Comparison of ENCODE assay signal across 8 cellular contexts in the genomic region with DNA sequence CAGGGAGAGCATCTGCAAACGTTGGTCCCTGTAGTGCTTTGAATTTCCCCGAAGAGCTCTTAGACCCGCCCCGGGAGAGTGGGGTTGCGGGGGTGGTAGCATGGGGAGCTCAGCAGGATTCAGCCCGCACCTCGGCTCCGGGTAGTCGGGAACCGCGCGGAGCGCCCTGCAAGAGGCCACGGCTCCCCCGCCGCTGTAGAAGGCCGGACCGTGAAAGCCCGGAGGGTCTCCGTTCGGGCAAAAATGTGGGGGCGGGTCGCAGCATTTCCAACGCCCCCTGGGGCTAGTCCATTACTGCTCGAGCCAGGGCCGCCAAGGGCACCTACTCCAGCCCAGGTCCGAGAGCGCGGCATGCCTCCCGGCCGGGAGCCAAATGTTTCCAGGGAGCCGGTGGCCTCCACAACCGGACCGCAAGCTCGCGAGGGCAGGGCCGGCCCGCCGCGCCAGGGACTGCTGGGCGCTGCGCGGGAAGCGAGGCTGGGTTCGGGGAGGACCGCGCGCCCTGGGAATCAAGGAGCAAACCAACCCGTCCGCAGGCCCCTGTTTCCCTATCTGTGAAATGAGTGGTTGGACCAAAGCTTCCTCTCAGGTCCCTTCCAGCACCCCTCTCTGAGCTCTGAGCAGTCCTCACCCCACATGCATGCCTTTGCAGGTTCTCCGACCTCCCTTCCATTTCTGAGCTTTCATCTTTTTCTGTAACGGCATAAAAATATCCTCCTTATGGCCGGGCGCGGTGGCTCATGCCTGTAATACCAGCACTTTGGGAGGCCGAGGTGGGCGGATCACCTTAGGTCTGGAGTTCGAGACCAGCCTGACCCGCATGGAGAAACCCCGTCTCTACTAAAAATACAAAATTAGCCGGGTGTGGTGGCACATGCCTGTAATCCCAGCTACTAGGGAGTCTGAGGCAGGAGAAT. TPM values are rescaled to one million over a fixed set of nuclear protein-coding genes. Genes with fewer than 3 reads are reported as not detected.
DNase-seq lines count a peak whose midpoint lies in the region; ATAC-seq, FAIRE-seq and TF ChIP-seq lines count a peak whose summit lies in the region.

No MANE protein-coding gene starts in this region.

- peaks cover 4% of the 10 kb centered on the region for H3F3A ChIP-seq in PC-3 (ENCODE audit: low read length, unreplicated experiment)

- H3K27ac ChIP-seq in A549 (peak overlapping the region; percentile 88 to 95), PC-3 (ENCODE audit: low read length) (peak overlapping the region; percentile 98), K562 (ENCODE audit: extremely low read depth, low read depth, low read length) (peak overlapping the region; percentile 88), sigmoid colon (peak overlapping the region; percentile 88 to 91 (median 90))

- CTCF ChIA-PET in A549 (lab: Yijun Ruan, JAX) (interaction anchor here (0.6 to 19.4 kb wide), 24 partner anchors 8 to 408 kb away, joined by 3 to 207 read pairs (median 5); partner anchors contain the start of gene SRP9), PC-3 (lab: Charles Lee) (interaction anchor here (1.2 to 1.6 kb wide), 2 partner anchors 12 to 17 kb away, joined by 7 to 9 read pairs; no protein-coding TSS in a partner anchor), K562 (lab: Yijun Ruan, JAX; ENCODE audit: low intra/inter-chr PET ratio) (interaction anchor here (0.6 kb wide), 1 partner anchor 18 kb away, joined by 4 read pairs; no protein-coding TSS in a partner anchor)

- H3K4me3 ChIP-seq in A549 (peak overlapping the region; percentile 86), PC-3 (ENCODE audit: low read length) (peak overlapping the region; percentile 96), K562 (peak overlapping the region; percentile 87), iPS-11a (ENCODE audit: low read depth, low read length) (peak overlapping the region; percentile 79), sigmoid colon (peak overlapping the region; percentile 91 to 98 (median 94))

- peaks cover 6% of the 10 kb centered on the region for H3K9me1 ChIP-seq in K562 (ENCODE audit: control insufficient read depth, insufficient read depth, low read length)

- 6% methylated on average over 48 of the region's 61 CpGs for WGBS in A549 (ENCODE audit: missing lambda C conversion rate)
- 19% methylated on average over 60 of the region's 61 CpGs for WGBS in K562 (ENCODE audit: insufficient coverage, low coverage, missing lambda C conversion rate)
- WGBS in sigmoid colon, 2 donors: 1 to 5% methylated on average over 61 of the region's 61 CpGs

- no peak for TF ChIP-seq RAD21 in A549 (conservative IDR thresholded peaks at IDR 0.05 in 1 of 2, IDR thresholded peaks at IDR 0.05 in 1 of 2)
- TF ChIP-seq RAD21 in K562 (CRISPR knock-in tag; conservative IDR thresholded peaks at IDR 0.05 in 1 of 2, IDR thresholded peaks at IDR 0.05 in 1 of 2): no peak

- no peaks in the 10 kb centered on the region for H3K9me2 ChIP-seq in PC-3 (replicated peaks; ENCODE audit: low read length)

- intact Hi-C loops in PC-3 (cut with micrococcal nuclease): loop anchor here (2.0 to 5.0 kb wide), 2 partner anchors 38 to 106 kb away; partner anchors contain the start of gene SRP9
- intact Hi-C loops in K562 (cut with micrococcal nuclease): loop anchor here (2.0 to 5.0 kb wide), 3 partner anchors 42 to 239 kb away; partner anchors contain the start of gene PYCR2
- intact Hi-C loops in sigmoid colon (cut with DNase I): loop anchor here (2.0 to 5.0 kb wide), 4 partner anchors 28 to 94 kb away; partner anchors contain the start of genes EPHX1 and PYCR2

- H3K9ac ChIP-seq in PC-3 (ENCODE audit: low read length) (peak overlapping the region; percentile 97), K562 (ENCODE audit: insufficient read depth in 1 of 2, low read depth in 2 of 2, low read length in 2 of 2) (peak overlapping the region; percentile 92 to 97)

- H4K20me1 ChIP-seq in PC-3 (ENCODE audit: low read length) (peaks cover 14% of the 10 kb centered on the region; the same call in 1 of the 2 replicates), K562 (replicated peaks; ENCODE audit: control insufficient read depth, insufficient read depth, low read length) (peaks cover 17% of the 10 kb centered on the region; the same call in 1 of the 2 replicates)

- FAIRE-seq in A549 (lab: Jason Lieb, UNC): no peak
- FAIRE-seq in K562 (lab: Jason Lieb, UNC): peak; percentile 11

- H3K9me3 ChIP-seq in A549 (no peaks in the 10 kb centered on the region), PC-3 (ENCODE audit: low read length) (no peaks in the 10 kb centered on the region), K562 (replicated peaks; ENCODE audit: control insufficient read depth, insufficient read depth, low read depth, low read length) (no peaks in the 10 kb centered on the region), sigmoid colon (no peaks in the 10 kb centered on the region)

- TF ChIP-seq CTCF in A549 (IDR thresholded peaks at IDR 0.05) (no peak), PC-3 (conservative IDR thresholded peaks at IDR 0.05; ENCODE audit: low read depth, low read length) (no peak), K562 (IDR thresholded peaks at IDR 0.05 in 2 of 3, conservative IDR thresholded peaks at IDR 0.05 in 1 of 3; ENCODE audit: insufficient read depth in 2 of 3, low read depth in 1 of 3, low read length in 3 of 3) (0 out of 6 replicates have a peak, but pooled peaks of 1 of the 3 experiments have one; percentile 6), sigmoid colon (IDR thresholded peaks at IDR 0.05) (peak in 1 of 4 experiments; percentile 12)

- peak overlapping the region; percentile 77 for H2AFZ ChIP-seq in PC-3 (ENCODE audit: low read length)
- peak overlapping the region; percentile 88 for H2AFZ ChIP-seq in K562 (ENCODE audit: low read depth, low read length)

- TF ChIP-seq EP300 in A549 (IDR thresholded peaks at IDR 0.05) (no peak), K562 (IDR thresholded peaks at IDR 0.05; ENCODE audit: low read length) (no peak), sigmoid colon (IDR thresholded peaks at IDR 0.05) (no peak)

- peak overlapping the region; percentile 98 for H3K4me2 ChIP-seq in A549
- H3K4me2 ChIP-seq in PC-3 (ENCODE audit: low read length): peak overlapping the region; percentile 93
- H3K4me2 ChIP-seq in K562 (ENCODE audit: insufficient read depth, low read length): peak overlapping the region; percentile 97

- H3K79me2 ChIP-seq in PC-3 (ENCODE audit: low read length) (peaks cover 51% of the 10 kb centered on the region), K562 (ENCODE audit: control insufficient read depth, insufficient read depth, low read length) (peaks cover 48% of the 10 kb centered on the region)

- DNase-seq in A549 (ENCODE audit: low read depth in 1 of 2, low spot score in 1 of 2) (peak; percentile 59 to 60), PC-3 (peak; percentile 59), K562 (ENCODE audit: extremely low read depth in 1 of 4, low spot score in 3 of 4) (peak; percentile 64 to 80 (median 72)), sigmoid colon (peak; percentile 81), NCI-H2029 (lab: John Stamatoyannopoulos, UW) (no peak)

- TF ChIP-seq POLR2A in A549 (IDR thresholded peaks at IDR 0.05; ENCODE audit: low read length) (no peak; the same call in 1 of the 2 replicates), K562 (conservative IDR thresholded peaks at IDR 0.05) (no peak; the same call in 1 of the 2 replicates), sigmoid colon (IDR thresholded peaks at IDR 0.05) (no peak)

- ATAC-seq in A549 (peak; percentile 56 to 72), GM18867 (IDR thresholded peaks at IDR 0.05; ENCODE audit: unreplicated experiment) (peak; percentile 35), HG03066 (IDR thresholded peaks at IDR 0.05; ENCODE audit: low read depth, unreplicated experiment) (peak; percentile 27), PC-3 (peak; percentile 10), K562 (peak; percentile 63)

- in situ Hi-C loops in K562 (cut with MboI): no loop called here

- POLR2A ChIA-PET in A549 (lab: Yijun Ruan, JAX): interaction anchor here (0.9 to 3.4 kb wide), 8 partner anchors 12 to 375 kb away, joined by 3 to 27 read pairs (median 4); partner anchors contain the start of genes EPHX1, H3-3A, PYCR2 and SRP9
- POLR2A ChIA-PET in PC-3 (lab: Charles Lee; ENCODE audit: unreplicated experiment): interaction anchor here (0.6 to 1.8 kb wide), 6 partner anchors 11 to 223 kb away, joined by 3 to 14 read pairs (median 6); partner anchors contain the start of gene PYCR2
- POLR2A ChIA-PET in K562 (lab: Yijun Ruan, JAX): interaction anchor here (0.6 to 4.1 kb wide), 20 partner anchors 12 to 457 kb away, joined by 3 to 37 read pairs (median 4); partner anchors contain the start of gene SDE2

- no peaks in the 10 kb centered on the region for H3K27me3 ChIP-seq in PC-3 (ENCODE audit: low read length)
- H3K27me3 ChIP-seq in K562 (ENCODE audit: control insufficient read depth in 2 of 2, insufficient read depth in 2 of 2, low read length in 2 of 2): no peaks in the 10 kb centered on the region
- no peaks in the 10 kb centered on the region for H3K27me3 ChIP-seq in sigmoid colon

- H3K36me3 ChIP-seq in PC-3 (ENCODE audit: low read depth, low read length) (peaks cover 6% of the 10 kb centered on the region; the same call in 1 of the 2 replicates), K562 (ENCODE audit: control insufficient read depth, insufficient read depth, low read length) (peaks cover 26% of the 10 kb centered on the region; the same call in 1 of the 3 replicates), sigmoid colon (no peaks in the 10 kb centered on the region)

- BruUV-seq in PC-3 (replicated peaks; lab: Mats Ljungman, UMichigan) (no TSS peak), K562 (replicated peaks; lab: Mats Ljungman, UMichigan) (TSS peak; percentile 82)

- H3K4me1 ChIP-seq in A549 (peaks cover 33% of the 10 kb centered on the region), PC-3 (ENCODE audit: insufficient read depth, low read length) (peaks cover 58% of the 10 kb centered on the region), K562 (replicated peaks in 1 of 2; ENCODE audit: control insufficient read depth in 2 of 2, insufficient read depth in 2 of 2, low read length in 2 of 2) (peaks cover 23 to 58% of the 10 kb centered on the region in 2 experiments; a peak in 4 of 5 replicates), sigmoid colon (peaks cover 0 to 49% (median 41%) of the 10 kb centered on the region in 4 donors)

RNA-seq across cellular contexts. Expression of gene TMEM63A, which starts 0.8 kb away (rescaled TPM):
- 9.5 and 12.4 TPM in 2 replicates for polyA plus RNA-seq in A549 (2011; rRNA removed)
- polyA plus RNA-seq in A549 (2012; cell fraction: cytosol; rRNA removed): 6.0 and 7.3 TPM in 2 replicates
- 45.6 and 50.6 TPM in 2 replicates for polyA plus RNA-seq in A549 (2012; cell fraction: nucleus; rRNA removed)
- 6.9 to 7.5 TPM (median 7.4 TPM) in 3 replicates for polyA plus RNA-seq in A549 (2017; fragmentation: RNase III; extraction: RNeasy Plus Mini Kit Qiagen cat#74134 plus additional on column Dnase treatment)
- polyA minus RNA-seq in A549 (2011; rRNA and poly(A)+ RNA removed): 16.4 and 25.5 TPM in 2 replicates
- total RNA-seq in PC-3 (2014; rRNA removed): 47.5 and 59.3 TPM in 2 replicates
- 420 and 854 TPM in 2 replicates for total RNA-seq in K562 (2011; cell fraction: chromatin; rRNA removed; ENCODE audit: low replicate concordance)
- total RNA-seq in K562 (2011; cell fraction: nucleolus; rRNA removed): 362 and 382 TPM in 2 replicates
- 379 and 427 TPM in 2 replicates for total RNA-seq in K562 (2011; cell fraction: nucleoplasm; rRNA removed)
- 17.5 and 21.2 TPM in 2 replicates for total RNA-seq in K562 (2014; rRNA removed)
- 17.2 and 17.6 TPM in 2 replicates for total RNA-seq in K562 (2014; rRNA removed; fragmentation: Illumina TruSeq; extraction: Trizol)
- total RNA-seq in K562 (2015; rRNA removed; fragmentation: Illumina TruSeq; extraction: Trizol): 16.2 and 17.5 TPM in 2 replicates
- total RNA-seq in K562 (2021): 48.5 and 54.6 TPM in 2 replicates
- 39.2 and 70.5 TPM in 2 replicates for polyA plus RNA-seq in K562 (2011; rRNA removed)
- polyA plus RNA-seq in K562 (2011; cell fraction: cytosol; rRNA removed): 23.7 and 25.8 TPM in 2 replicates
- 496 and 545 TPM in 2 replicates for polyA plus RNA-seq in K562 (2011; cell fraction: nucleus; rRNA removed)
- polyA plus RNA-seq in K562 (2012): 27.0 and 59.7 TPM in 2 replicates
- 37.7 and 39.0 TPM in 2 replicates for polyA plus RNA-seq in K562 (2014; fragmentation: Illumina TruSeq; extraction: Trizol)
- polyA plus RNA-seq in K562 (2014; fragmentation: Nextera tagmentation; extraction: Ambion mirVana): 1 to 10 TPM; 2.0 to 2.8 TPM
- 30.5 and 32.4 TPM in 2 replicates for polyA plus RNA-seq in K562 (2014; rRNA removed)
- 57.7 and 57.8 TPM in 2 replicates for polyA minus RNA-seq in K562 (2011; rRNA and poly(A)+ RNA removed)
- polyA minus RNA-seq in K562 (2011; cell fraction: cytosol; rRNA and poly(A)+ RNA removed): 16.8 and 28.1 TPM in 2 replicates
- polyA minus RNA-seq in K562 (2011; cell fraction: nucleus; rRNA and poly(A)+ RNA removed): 118 and 144 TPM in 2 replicates
- total RNA-seq in sigmoid colon: 10 to 100 TPM; 25.3 to 94.4 (median 36.9) TPM
- 100 to 1,000 TPM in 1 of 3 donors, 1 to 10 TPM in 2; 3.0 to 103 (median 5.5) TPM for polyA plus RNA-seq in sigmoid colon

RNA-seq across cellular contexts. Expression of gene LEFTY1, which starts 6.0 kb away (rescaled TPM):
- polyA plus RNA-seq in A549 (2011; rRNA removed) (0.93 and 1.00 TPM in 2 replicates), A549 (2017; fragmentation: RNase III; extraction: RNeasy Plus Mini Kit Qiagen cat#74134 plus additional on column Dnase treatment) (0.10 to 0.32 TPM (median 0.24 TPM) in 3 replicates), K562 (2011; rRNA removed) (0.09 and 0.21 TPM in 2 replicates), K562 (2014; fragmentation: Illumina TruSeq; extraction: Trizol) (0.15 TPM in 1 of 2 replicates, not detected in the other), K562 (2014; fragmentation: Nextera tagmentation; extraction: Ambion mirVana) (not detected), K562 (2014; rRNA removed) (0.13 TPM in 1 of 2 replicates, not detected in the other), sigmoid colon (100 to 1,000 TPM in 1 of 3 donors, 10 to 100 TPM in 2; 14.4 to 120 (median 46.2) TPM)
- 0.30 and 0.34 TPM in 2 replicates for polyA plus RNA-seq in A549 (2012; cell fraction: cytosol; rRNA removed)
- polyA plus RNA-seq in A549 (2012; cell fraction: nucleus; rRNA removed): 0.61 and 0.64 TPM in 2 replicates
- 0.29 TPM in 1 of 2 replicates, not detected in the other for polyA minus RNA-seq in A549 (2011; rRNA and poly(A)+ RNA removed)
- total RNA-seq in PC-3 (2014; rRNA removed) (not detected in 2 replicates), K562 (2014; rRNA removed) (0.16 TPM in 1 of 2 replicates, not detected in the other), K562 (2014; rRNA removed; fragmentation: Illumina TruSeq; extraction: Trizol) (0.07 TPM in 1 of 2 replicates, not detected in the other), K562 (2015; rRNA removed; fragmentation: Illumina TruSeq; extraction: Trizol) (not detected in 2 replicates), K562 (2021) (0.20 and 0.24 TPM in 2 replicates), sigmoid colon (not detected)
- total RNA-seq in K562 (2011; cell fraction: chromatin; rRNA removed; ENCODE audit: low replicate concordance): 0.88 and 1.0 TPM in 2 replicates
- total RNA-seq in K562 (2011; cell fraction: nucleolus; rRNA removed): 1.2 TPM in 1 of 2 replicates, not detected in the other
- 1.1 TPM in 1 of 2 replicates, not detected in the other for total RNA-seq in K562 (2011; cell fraction: nucleoplasm; rRNA removed)
- polyA plus RNA-seq in K562 (2011; cell fraction: cytosol; rRNA removed): 0.09 and 0.30 TPM in 2 replicates
- 0.41 and 0.67 TPM in 2 replicates for polyA plus RNA-seq in K562 (2011; cell fraction: nucleus; rRNA removed)
- 0.04 and 0.07 TPM in 2 replicates for polyA plus RNA-seq in K562 (2012)
- polyA minus RNA-seq in K562 (2011; rRNA and poly(A)+ RNA removed): not detected in 2 replicates
- polyA minus RNA-seq in K562 (2011; cell fraction: cytosol; rRNA and poly(A)+ RNA removed): not detected in 2 replicates
- 0.22 and 0.27 TPM in 2 replicates for polyA minus RNA-seq in K562 (2011; cell fraction: nucleus; rRNA and poly(A)+ RNA removed)

RNA-seq across cellular contexts. Expression of gene PYCR2, which starts 41.1 kb away (rescaled TPM):
- 45.4 and 45.8 TPM in 2 replicates for polyA plus RNA-seq in A549 (2011; rRNA removed)
- polyA plus RNA-seq in A549 (2012; cell fraction: cytosol; rRNA removed): 74.5 and 87.9 TPM in 2 replicates
- 120 and 161 TPM in 2 replicates for polyA plus RNA-seq in A549 (2012; cell fraction: nucleus; rRNA removed)
- polyA plus RNA-seq in A549 (2017; fragmentation: RNase III; extraction: RNeasy Plus Mini Kit Qiagen cat#74134 plus additional on column Dnase treatment): 48.1 to 56.3 TPM (median 50.5 TPM) in 3 replicates
- polyA minus RNA-seq in A549 (2011; rRNA and poly(A)+ RNA removed): 48.0 and 55.9 TPM in 2 replicates
- 57.7 and 69.0 TPM in 2 replicates for total RNA-seq in PC-3 (2014; rRNA removed)
- total RNA-seq in K562 (2011; cell fraction: chromatin; rRNA removed; ENCODE audit: low replicate concordance): 118 and 268 TPM in 2 replicates
- 193 and 210 TPM in 2 replicates for total RNA-seq in K562 (2011; cell fraction: nucleolus; rRNA removed)
- total RNA-seq in K562 (2011; cell fraction: nucleoplasm; rRNA removed): 181 and 191 TPM in 2 replicates
- total RNA-seq in K562 (2014; rRNA removed): 162 and 176 TPM in 2 replicates
- total RNA-seq in K562 (2014; rRNA removed; fragmentation: Illumina TruSeq; extraction: Trizol): 75.2 and 76.7 TPM in 2 replicates
- 79.2 and 83.5 TPM in 2 replicates for total RNA-seq in K562 (2015; rRNA removed; fragmentation: Illumina TruSeq; extraction: Trizol)
- 200 and 219 TPM in 2 replicates for total RNA-seq in K562 (2021)
- 127 and 246 TPM in 2 replicates for polyA plus RNA-seq in K562 (2011; rRNA removed)
- 168 and 216 TPM in 2 replicates for polyA plus RNA-seq in K562 (2011; cell fraction: cytosol; rRNA removed)
- polyA plus RNA-seq in K562 (2011; cell fraction: nucleus; rRNA removed): 321 and 394 TPM in 2 replicates
- 161 and 213 TPM in 2 replicates for polyA plus RNA-seq in K562 (2012)
- polyA plus RNA-seq in K562 (2014; fragmentation: Illumina TruSeq; extraction: Trizol): 154 and 187 TPM in 2 replicates
- polyA plus RNA-seq in K562 (2014; fragmentation: Nextera tagmentation; extraction: Ambion mirVana): 1 to 10 TPM; 5.5 to 7.9 TPM
- 195 and 208 TPM in 2 replicates for polyA plus RNA-seq in K562 (2014; rRNA removed)
- 79.4 and 82.2 TPM in 2 replicates for polyA minus RNA-seq in K562 (2011; rRNA and poly(A)+ RNA removed)
- polyA minus RNA-seq in K562 (2011; cell fraction: cytosol; rRNA and poly(A)+ RNA removed): 58.5 and 79.5 TPM in 2 replicates
- polyA minus RNA-seq in K562 (2011; cell fraction: nucleus; rRNA and poly(A)+ RNA removed): 66.8 and 85.3 TPM in 2 replicates
- total RNA-seq in sigmoid colon: 10 to 100 TPM; 31.0 to 40.5 (median 34.0) TPM
- 10 to 100 TPM; 33.8 to 74.4 (median 36.0) TPM for polyA plus RNA-seq in sigmoid colon

RNA-seq across cellular contexts. Expression of gene LEFTY2, which starts 58.1 kb away (rescaled TPM):
- polyA plus RNA-seq in A549 (2011; rRNA removed): 0.08 TPM in 1 of 2 replicates, not detected in the other
- 0.04 and 0.07 TPM in 2 replicates for polyA plus RNA-seq in A549 (2012; cell fraction: cytosol; rRNA removed)
- polyA plus RNA-seq in A549 (2012; cell fraction: nucleus; rRNA removed): 0.05 TPM in 1 of 2 replicates, not detected in the other
- not detected in 3 replicates for polyA plus RNA-seq in A549 (2017; fragmentation: RNase III; extraction: RNeasy Plus Mini Kit Qiagen cat#74134 plus additional on column Dnase treatment)
- polyA minus RNA-seq in A549 (2011; rRNA and poly(A)+ RNA removed): not detected in 2 replicates
- not detected in 2 replicates for total RNA-seq in PC-3 (2014; rRNA removed)
- 0.23 TPM in 1 of 2 replicates, not detected in the other for total RNA-seq in K562 (2011; cell fraction: chromatin; rRNA removed; ENCODE audit: low replicate concordance)
- total RNA-seq in K562 (2011; cell fraction: nucleolus; rRNA removed): not detected in 2 replicates
- 0.29 TPM in 1 of 2 replicates, not detected in the other for total RNA-seq in K562 (2011; cell fraction: nucleoplasm; rRNA removed)
- 0.08 and 0.14 TPM in 2 replicates for total RNA-seq in K562 (2014; rRNA removed)
- total RNA-seq in K562 (2014; rRNA removed; fragmentation: Illumina TruSeq; extraction: Trizol): not detected in 2 replicates
- not detected in 2 replicates for total RNA-seq in K562 (2015; rRNA removed; fragmentation: Illumina TruSeq; extraction: Trizol)
- total RNA-seq in K562 (2021): not detected in 2 replicates
- 0.04 and 0.07 TPM in 2 replicates for polyA plus RNA-seq in K562 (2011; rRNA removed)
- polyA plus RNA-seq in K562 (2011; cell fraction: cytosol; rRNA removed): 0.03 and 0.06 TPM in 2 replicates
- 0.06 TPM in 1 of 2 replicates, not detected in the other for polyA plus RNA-seq in K562 (2011; cell fraction: nucleus; rRNA removed)
- polyA plus RNA-seq in K562 (2012): 0.04 TPM in 2 replicates
- polyA plus RNA-seq in K562 (2014; fragmentation: Illumina TruSeq; extraction: Trizol): not detected in 2 replicates
- polyA plus RNA-seq in K562 (2014; fragmentation: Nextera tagmentation; extraction: Ambion mirVana): not detected
- 0.78 TPM in 1 of 2 replicates, not detected in the other for polyA plus RNA-seq in K562 (2014; rRNA removed)
- polyA minus RNA-seq in K562 (2011; rRNA and poly(A)+ RNA removed): not detected in 2 replicates
- not detected in 2 replicates for polyA minus RNA-seq in K562 (2011; cell fraction: cytosol; rRNA and poly(A)+ RNA removed)
- not detected in 2 replicates for polyA minus RNA-seq in K562 (2011; cell fraction: nucleus; rRNA and poly(A)+ RNA removed)
- total RNA-seq in sigmoid colon: 1 to 10 TPM in 2 of 4 donors, under 1 TPM in 1, not detected in 1; 0.71 to 5.0 (median 1.1) TPM
- 10 to 100 TPM in 1 of 3 donors, not detected in 2; 15.6 TPM for polyA plus RNA-seq in sigmoid colon

Comparison
In these comparisons a context has a peak if more than half of its experiments do, and no peak if none do; other contexts are left out.
1. ATAC-seq: peak in every context shown above with its lines; median percentile 64 in A549; 63 in K562; 35 in GM18867; 27 in HG03066; 10 in PC-3.
2. Of the 35 proteins assayed by ChIP-seq in both K562 and A549: peak only in K562: ESRRA, MAZ and USF2; only in A549: HDAC2 and MAX; in both: E2F6 and PHF8; in neither: 25; mixed calls (peak in some experiments, not most) for 3.